Comparison of ENCODE assay signal across 8 cellular contexts in the genomic region with DNA sequence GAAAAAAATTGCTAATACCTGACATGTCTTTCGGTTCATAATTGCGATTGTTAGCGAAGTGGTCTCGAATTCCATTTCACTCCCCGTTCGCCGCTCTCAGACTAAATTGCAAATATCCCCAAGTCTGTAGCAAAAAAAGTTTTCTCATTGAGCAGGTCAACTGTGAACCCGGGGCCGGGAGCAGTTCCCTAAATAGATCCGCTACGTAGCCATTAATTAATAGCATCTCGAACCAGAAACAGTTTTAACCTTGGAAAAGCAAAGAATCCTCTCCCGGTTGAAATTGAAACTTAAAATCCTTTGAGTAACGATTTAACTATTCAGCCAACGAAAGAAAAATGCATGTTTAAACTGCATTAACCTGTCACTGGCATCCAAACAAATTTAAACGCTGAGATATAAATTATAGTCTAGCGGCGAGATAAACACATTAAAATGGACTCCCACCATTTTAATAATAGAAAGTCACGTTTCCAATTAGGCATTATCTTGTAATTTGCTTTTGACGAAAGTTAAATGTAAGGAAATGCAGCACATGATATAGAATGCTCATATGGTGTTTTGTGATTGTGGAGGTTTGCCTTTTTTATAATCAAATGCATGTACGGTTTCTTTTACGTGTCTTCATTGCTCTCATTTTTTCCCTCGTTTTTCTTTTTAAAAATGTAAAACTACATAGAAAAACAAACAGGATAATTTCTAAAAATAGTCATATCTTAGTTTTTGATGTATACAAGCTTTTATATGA. TPM values are rescaled to one million over a fixed set of nuclear protein-coding genes. Genes with fewer than 3 reads are reported as not detected.
DNase-seq lines count a peak whose midpoint lies in the region; ATAC-seq, FAIRE-seq and TF ChIP-seq lines count a peak whose summit lies in the region.

No MANE protein-coding gene starts in this region.

- peaks cover 4% of the 10 kb centered on the region for H3K36me3 Mint-ChIP-seq in activated CD4-positive, alpha-beta memory T cell treated with anti-CD3 and anti-CD28 coated beads, Interleukin-2, amount 10 ng/mL, durations not matched to agents 7 days and 5 days (ENCODE audit: low read depth)

- H3K4me1 ChIP-seq in A549 (no peaks in the 10 kb centered on the region), thoracic aorta (ENCODE audit: control insufficient read depth in 1 of 2, low read depth in 2 of 2) (no peaks in the 10 kb centered on the region)

- H3K27me3 ChIP-seq in thoracic aorta (replicated peaks; ENCODE audit: insufficient read depth) = peaks cover 10% of the 10 kb centered on the region

- CTCF ChIA-PET in A549 (lab: Yijun Ruan, JAX) = no interaction called here
- CTCF ChIA-PET in activated CD4-positive, alpha-beta memory T cell treated with anti-CD3 and anti-CD28 coated beads, Interleukin-2, amount 10 ng/mL, durations not matched to agents 7 days and 5 days (lab: Charles Lee) = no interaction called here

- POLR2A ChIA-PET in A549 (lab: Yijun Ruan, JAX) = no interaction called here
- POLR2A ChIA-PET in activated CD4-positive, alpha-beta memory T cell treated with anti-CD3 and anti-CD28 coated beads, Interleukin-2, amount 10 ng/mL, durations not matched to agents 7 days and 5 days (lab: Charles Lee) = no interaction called here

- TF ChIP-seq CTCF in A549 (IDR thresholded peaks at IDR 0.05) (no peak), GM12865 (IDR thresholded peaks at IDR 0.05; ENCODE audit: insufficient read depth, low read depth, low read length, missing control alignments) (no peak), thoracic aorta (IDR thresholded peaks at IDR 0.05) (no peak)

- peak overlapping the region; percentile 78 for H3K4me2 ChIP-seq in A549

- H3K27ac Mint-ChIP-seq in activated CD4-positive, alpha-beta memory T cell treated with anti-CD3 and anti-CD28 coated beads, Interleukin-2, amount 10 ng/mL, durations not matched to agents 7 days and 5 days = no peak overlapping the region

- TF ChIP-seq EP300 in A549 (IDR thresholded peaks at IDR 0.05) = no peak

- ATAC-seq in A549 (no peak), thoracic aorta (ENCODE audit: insufficient number of reproducible peaks, low FRiP score, low read depth) (no peak), HG03097 (IDR thresholded peaks at IDR 0.05; ENCODE audit: low FRiP score, unreplicated experiment) (no peak)

- peak overlapping the region; percentile 71 for H3K4me3 Mint-ChIP-seq in activated CD4-positive, alpha-beta memory T cell treated with anti-CD3 and anti-CD28 coated beads, Interleukin-2, amount 10 ng/mL, durations not matched to agents 7 days and 5 days

- 39% methylated on average over 23 of the region's 23 CpGs for WGBS in A549 (ENCODE audit: missing lambda C conversion rate)

- peaks cover 12% of the 10 kb centered on the region for H3K4me1 Mint-ChIP-seq in activated CD4-positive, alpha-beta memory T cell treated with anti-CD3 and anti-CD28 coated beads, Interleukin-2, amount 10 ng/mL, durations not matched to agents 7 days and 5 days

- no peaks in the 10 kb centered on the region for H3K9me3 ChIP-seq in A549
- peaks cover 30% of the 10 kb centered on the region for H3K9me3 ChIP-seq in thoracic aorta

- TF ChIP-seq POLR2A in A549 (IDR thresholded peaks at IDR 0.05; ENCODE audit: low read length) = no peak

- no peak for FAIRE-seq in A549 (lab: Jason Lieb, UNC)

- no peak overlapping the region for H3K27ac ChIP-seq in A549
- H3K27ac ChIP-seq in thoracic aorta = no peak overlapping the region

- H3K4me3 ChIP-seq in A549 (peak overlapping the region; percentile 55), GM12865 (ENCODE audit: low read depth, low read length) (peak overlapping the region; percentile 66), thoracic aorta (peak overlapping the region; percentile 66)

- DNase-seq in A549 (ENCODE audit: low read depth in 1 of 2, low spot score in 1 of 2) = no peak
- DNase-seq in GM12865 (ENCODE audit: low read depth) = no peak
- no peak for DNase-seq in activated CD4-positive, alpha-beta memory T cell treated with anti-CD3 and anti-CD28 coated beads, Interleukin-2, amount 10 ng/mL, durations not matched to agents 7 days and 5 days
- peak; percentile 24 for DNase-seq in iPS-NIHi11 (ENCODE audit: low spot score)
- DNase-seq in thoracic aorta (ENCODE audit: low spot score) = no peak
- no peak for DNase-seq in DMS 273 (lab: John Stamatoyannopoulos, UW; ENCODE audit: unreplicated experiment)
- DNase-seq in A172 (ENCODE audit: low spot score) = no peak

- H3K27me3 Mint-ChIP-seq in activated CD4-positive, alpha-beta memory T cell treated with anti-CD3 and anti-CD28 coated beads, Interleukin-2, amount 10 ng/mL, durations not matched to agents 7 days and 5 days = peaks cover 59% of the 10 kb centered on the region

- H3K36me3 ChIP-seq in thoracic aorta = no peaks in the 10 kb centered on the region

- peaks cover 2% of the 10 kb centered on the region for H3K9me3 Mint-ChIP-seq in activated CD4-positive, alpha-beta memory T cell treated with anti-CD3 and anti-CD28 coated beads, Interleukin-2, amount 10 ng/mL, durations not matched to agents 7 days and 5 days

- TF ChIP-seq RAD21 in A549 (conservative IDR thresholded peaks at IDR 0.05 in 1 of 2, IDR thresholded peaks at IDR 0.05 in 1 of 2) = no peak

TF ChIP-seq in A549, 52 proteins besides CTCF, POLR2A, EP300 and RAD21:
- peak; percentile 98 for TF ChIP-seq CBX8 (IDR thresholded peaks at IDR 0.05)
- TF ChIP-seq EHF (CRISPR knock-in tag; IDR thresholded peaks at IDR 0.05) = no peak

RNA-seq across cellular contexts. Expression of a gene that starts 0.7 kb away (rescaled TPM):
- not detected in 2 replicates for polyA plus RNA-seq in A549 (2011; rRNA removed)
- 0.01 TPM in 2 replicates for polyA plus RNA-seq in A549 (2012; cell fraction: cytosol; rRNA removed)
- polyA plus RNA-seq in A549 (2012; cell fraction: nucleus; rRNA removed) = not detected in 2 replicates
- polyA plus RNA-seq in A549 (2017; fragmentation: RNase III; extraction: RNeasy Plus Mini Kit Qiagen cat#74134 plus additional on column Dnase treatment) = 0.03 TPM in 2 of 3 replicates, not detected in the other
- not detected in 2 replicates for polyA minus RNA-seq in A549 (2011; rRNA and poly(A)+ RNA removed)
- total RNA-seq in activated CD4-positive, alpha-beta memory T cell treated with anti-CD3 and anti-CD28 coated beads, Interleukin-2, amount 10 ng/mL, durations not matched to agents 7 days and 5 days = not detected
- not detected for total RNA-seq in thoracic aorta
- 0.02 and 0.60 TPM in 2 replicates for total RNA-seq in A172 (2014; rRNA removed; shearing (Covaris generic))

RNA-seq across cellular contexts. Expression of a gene that starts 48.4 kb away (rescaled TPM):
- polyA plus RNA-seq in A549 (2011; rRNA removed) (not detected in 2 replicates), A549 (2017; fragmentation: RNase III; extraction: RNeasy Plus Mini Kit Qiagen cat#74134 plus additional on column Dnase treatment) (not detected in 3 replicates)
- polyA plus RNA-seq in A549 (2012; cell fraction: cytosol; rRNA removed) = not detected in 2 replicates
- polyA plus RNA-seq in A549 (2012; cell fraction: nucleus; rRNA removed) = not detected in 2 replicates
- polyA minus RNA-seq in A549 (2011; rRNA and poly(A)+ RNA removed) = not detected in 2 replicates
- not detected for total RNA-seq in activated CD4-positive, alpha-beta memory T cell treated with anti-CD3 and anti-CD28 coated beads, Interleukin-2, amount 10 ng/mL, durations not matched to agents 7 days and 5 days
- not detected for total RNA-seq in thoracic aorta
- not detected in 2 replicates for total RNA-seq in A172 (2014; rRNA removed; shearing (Covaris generic))
